In the genomic region with DNA sequence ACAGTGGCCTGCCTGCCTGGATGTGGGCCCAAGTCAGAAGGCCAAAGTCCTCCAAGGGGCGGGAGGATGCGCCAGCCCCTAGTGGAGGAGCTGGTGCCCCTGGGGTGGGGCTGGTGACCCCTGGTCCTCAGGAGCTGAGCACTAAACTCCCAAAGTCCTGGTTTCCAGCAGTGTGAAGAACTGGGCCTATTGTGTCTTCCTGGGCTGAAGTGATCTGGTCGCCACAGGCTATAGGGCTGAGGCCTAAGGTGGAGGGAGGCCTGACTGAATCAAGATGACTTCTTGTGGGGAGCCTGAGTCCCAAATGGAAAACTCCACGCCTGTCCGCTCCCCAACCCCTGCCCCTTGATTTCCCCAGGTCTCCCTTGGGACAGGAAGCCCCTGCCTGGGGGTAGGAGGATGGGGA, we compare ENCODE assay signal across 11 cellular contexts. TPM values are rescaled to one million over a fixed set of nuclear protein-coding genes. Genes with fewer than 3 reads are reported as not detected.
DNase-seq lines count a peak whose midpoint lies in the region; ATAC-seq, FAIRE-seq and TF ChIP-seq lines count a peak whose summit lies in the region.
"Had no signal": no experiment of that assay in that cellular context is flagged by ENCODE, and none has a peak within 500 bp of the region (broad histone marks: within the 10 kb centered on the region; RNA-seq: fewer than 3 reads in every experiment).

No MANE protein-coding gene starts in this region.

- H3K9me3 ChIP-seq in GM23248 (ENCODE audit: low read depth) (no peaks in the 10 kb centered on the region), keratinocyte (ENCODE audit: control insufficient read depth, low read depth, low read length) (no peaks in the 10 kb centered on the region)

- WGBS in GM23248 (ENCODE audit: low coverage in 1 of 2, low lambda C conversion rate in 2 of 2, missing lambda C conversion rate in 2 of 2), 2 experiments, result 83 to 87% methylated on average over 5 of the region's 5 CpGs

- H3K4me3 Mint-ChIP-seq in activated T-helper 2 cell treated with anti-CD3 and anti-CD28 coated beads, Interferon-gamma antibody, Interleukin-2, Interleukin-4, amounts not matched to agents 10 μg/mL and 5 μg/mL and 100 μg/mL, durations not matched to agents 14 hours and 24 hours and 36 hours (ENCODE audit: low read depth), result no peak overlapping the region

- peaks cover 6% of the 10 kb centered on the region; the same call in 1 of the 2 replicates for H3F3A ChIP-seq in GM23248 (ENCODE audit: insufficient read depth)

- 0 out of 2 replicates have a peak overlapping the region, but pooled peaks have one; percentile 26 for H3K27ac ChIP-seq in GM23248
- H3K27ac ChIP-seq in keratinocyte (ENCODE audit: control insufficient read depth, insufficient read depth, low read length), result no peak overlapping the region
- H3K27ac ChIP-seq in skin epidermis, result peak overlapping the region; percentile 77 to 99 (median 93)

- H3K27ac Mint-ChIP-seq in activated T-helper 2 cell treated with anti-CD3 and anti-CD28 coated beads, Interferon-gamma antibody, Interleukin-2, Interleukin-4, amounts not matched to agents 10 μg/mL and 5 μg/mL and 100 μg/mL, durations not matched to agents 14 hours and 24 hours and 36 hours, result peak overlapping the region; percentile 40

- ATAC-seq in GM18867 (IDR thresholded peaks at IDR 0.05; ENCODE audit: unreplicated experiment) (no peak), HG02973 (IDR thresholded peaks at IDR 0.05; ENCODE audit: unreplicated experiment) (no peak)

- FAIRE-seq in keratinocyte (lab: Jason Lieb, UNC), result peak; percentile 53

- peak overlapping the region; percentile 85 for H3K9ac ChIP-seq in GM23248
- H3K9ac ChIP-seq in keratinocyte (ENCODE audit: control insufficient read depth, extremely low read depth, insufficient read depth, low read length), result peak overlapping the region; percentile 47

- no peak for TF ChIP-seq CTCF in keratinocyte (optimal IDR thresholded peaks at IDR 0.05 in 1 of 3, IDR thresholded peaks at IDR 0.05 in 1 of 3, conservative IDR thresholded peaks at IDR 0.05 in 1 of 3; ENCODE audit: extremely low read depth in 1 of 3, insufficient read depth in 2 of 3, low read length in 3 of 3)

- no peaks in the 10 kb centered on the region for H3K9me1 ChIP-seq in keratinocyte (ENCODE audit: control insufficient read depth, extremely low read depth, insufficient read depth, low read length)

- H3K4me2 ChIP-seq in GM23248 (ENCODE audit: unreplicated experiment), result peak overlapping the region; percentile 69
- H3K4me2 ChIP-seq in keratinocyte (ENCODE audit: control insufficient read depth, extremely low read depth, insufficient read depth, low read depth, low read length), result peak overlapping the region; percentile 45

- intact Hi-C loops in activated T-helper 2 cell treated with anti-CD3 and anti-CD28 coated beads, Interferon-gamma antibody, Interleukin-2, Interleukin-4, amounts not matched to agents 10 μg/mL and 5 μg/mL and 100 μg/mL, durations not matched to agents 14 hours and 24 hours and 36 hours (cut with micrococcal nuclease), result no loop called here

- peak; percentile 39 for DNase-seq in GM23248
- no peak for DNase-seq in activated T-helper 2 cell treated with anti-CD3 and anti-CD28 coated beads, Interferon-gamma antibody, Interleukin-2, Interleukin-4, amounts not matched to agents 10 μg/mL and 5 μg/mL and 100 μg/mL, durations not matched to agents 14 hours and 24 hours and 36 hours (ENCODE audit: low spot score)
- no peak for DNase-seq in keratinocyte (ENCODE audit: low read depth, low spot score)
- no peak for DNase-seq in NCI-H748 treated with DMSO at 0.1 percent for 48 hours (lab: John Stamatoyannopoulos, UW)
- no peak for DNase-seq in occipital lobe (lab: John Stamatoyannopoulos, UW)
- DNase-seq: activated CD4-positive, alpha-beta T cell treated with anti-CD3 and anti-CD28 coated beads for 4 hours; NCI-H2171; stimulated activated CD4-positive, alpha-beta T cell treated with anti-CD3 and anti-CD28 coated beads, Interleukin-2, amount 100 ng/mL, for 24 hours had no signal

- H3K9me2 ChIP-seq in GM23248 (ENCODE audit: insufficient read depth), result no peaks in the 10 kb centered on the region

- H3K4me1 ChIP-seq in GM23248 (ENCODE audit: insufficient read depth) (peaks cover 4% of the 10 kb centered on the region; the same call in 1 of the 2 replicates), keratinocyte (ENCODE audit: control insufficient read depth, extremely low read depth, insufficient read depth, low read length) (no peaks in the 10 kb centered on the region)

- H3K36me3 ChIP-seq in GM23248 (ENCODE audit: low read depth), result 0 out of 2 replicates have a peak, but pooled peaks cover 1% of the 10 kb centered on the region
- peaks cover 8 to 17% of the 10 kb centered on the region in 2 experiments for H3K36me3 ChIP-seq in keratinocyte (ENCODE audit: control insufficient read depth in 2 of 2, extremely low read depth in 1 of 2, insufficient read depth in 2 of 2, low read length in 2 of 2)

- in situ Hi-C loops in GM23248 (cut with MboI), result loop anchor here (10.0 to 25.0 kb wide), 2 partner anchors 229 to 571 kb away; no protein-coding TSS in a partner anchor

- no peaks in the 10 kb centered on the region for H3K27me3 Mint-ChIP-seq in activated T-helper 2 cell treated with anti-CD3 and anti-CD28 coated beads, Interferon-gamma antibody, Interleukin-2, Interleukin-4, amounts not matched to agents 10 μg/mL and 5 μg/mL and 100 μg/mL, durations not matched to agents 14 hours and 24 hours and 36 hours (ENCODE audit: low read depth)

- H3K4me3 ChIP-seq in GM23248, result peak overlapping the region; percentile 65; the same call in 1 of the 2 replicates
- H3K4me3 ChIP-seq in keratinocyte (ENCODE audit: control insufficient read depth in 2 of 3, extremely low read depth in 1 of 3, insufficient read depth in 2 of 3, low read depth in 1 of 3, low read length in 3 of 3), result no peak overlapping the region
- H3K4me3 ChIP-seq in skin epidermis, result peak overlapping the region in 3 of 7 experiments; percentile 42 to 55 (median 49)

- H3K27me3 ChIP-seq in GM23248 (replicated peaks; ENCODE audit: insufficient read depth) (no peaks in the 10 kb centered on the region), keratinocyte (ENCODE audit: control insufficient read depth, extremely low read depth, insufficient read depth, low read length) (no peaks in the 10 kb centered on the region)

- peaks cover 73% of the 10 kb centered on the region for H3K36me3 Mint-ChIP-seq in activated T-helper 2 cell treated with anti-CD3 and anti-CD28 coated beads, Interferon-gamma antibody, Interleukin-2, Interleukin-4, amounts not matched to agents 10 μg/mL and 5 μg/mL and 100 μg/mL, durations not matched to agents 14 hours and 24 hours and 36 hours (ENCODE audit: low read depth)

- dilution Hi-C loops in keratinocyte (cut with MboI; ENCODE audit: extremely low pct_ligation_motif_present, low sequenced_read_pairs), result no loop called here

- H3K9me3 Mint-ChIP-seq in activated T-helper 2 cell treated with anti-CD3 and anti-CD28 coated beads, Interferon-gamma antibody, Interleukin-2, Interleukin-4, amounts not matched to agents 10 μg/mL and 5 μg/mL and 100 μg/mL, durations not matched to agents 14 hours and 24 hours and 36 hours, result no peaks in the 10 kb centered on the region

- peaks cover 32% of the 10 kb centered on the region for H3K4me1 Mint-ChIP-seq in activated T-helper 2 cell treated with anti-CD3 and anti-CD28 coated beads, Interferon-gamma antibody, Interleukin-2, Interleukin-4, amounts not matched to agents 10 μg/mL and 5 μg/mL and 100 μg/mL, durations not matched to agents 14 hours and 24 hours and 36 hours (ENCODE audit: low read depth)

- no peaks in the 10 kb centered on the region for H4K20me1 ChIP-seq in GM23248 (ENCODE audit: insufficient read depth)
- H4K20me1 ChIP-seq in keratinocyte (ENCODE audit: control insufficient read depth, extremely low read depth, insufficient read depth, low read length), result no peaks in the 10 kb centered on the region

- no peaks in the 10 kb centered on the region for H3K79me2 ChIP-seq in GM23248 (ENCODE audit: insufficient read depth)
- no peaks in the 10 kb centered on the region for H3K79me2 ChIP-seq in keratinocyte (ENCODE audit: control insufficient read depth, insufficient read depth, low read length)

- H2AFZ ChIP-seq in GM23248 (peak overlapping the region; percentile 91), keratinocyte (ENCODE audit: control insufficient read depth, low read length) (no peak overlapping the region)

RNA-seq across cellular contexts. Expression of gene FES, which starts 0.8 kb away (rescaled TPM):
- total RNA-seq in GM23248 (2014; rRNA removed; shearing (Covaris generic)), result 3.5 and 7.5 TPM in 2 replicates
- polyA plus RNA-seq in GM23248 (2016; fragmentation: Nextera tagmentation; extraction: Ambion mirVana), result 3.5 and 3.6 TPM in 2 replicates
- total RNA-seq in activated T-helper 2 cell treated with anti-CD3 and anti-CD28 coated beads, Interferon-gamma antibody, Interleukin-2, Interleukin-4, amounts not matched to agents 10 μg/mL and 5 μg/mL and 100 μg/mL, durations not matched to agents 14 hours and 24 hours and 36 hours, result 51.9 and 55.8 TPM in 2 replicates
- 0.24 to 0.34 TPM (median 0.28 TPM) in 3 replicates for polyA plus RNA-seq in keratinocyte
- polyA plus RNA-seq in keratinocyte (2011; ENCODE audit: low read depth), result not detected
- polyA plus RNA-seq in keratinocyte (2011; cell fraction: cytosol; rRNA removed), result 0.10 and 0.14 TPM in 2 replicates
- polyA plus RNA-seq in keratinocyte (2011; cell fraction: nucleus; rRNA removed), result 0.11 and 0.56 TPM in 2 replicates
- polyA plus RNA-seq in keratinocyte (2012; ENCODE audit: low replicate concordance), result 0.16 and 0.82 TPM in 2 replicates
- 0.83 to 3.2 TPM in 2 of 3 replicates, not detected in the other for polyA minus RNA-seq in keratinocyte
- polyA minus RNA-seq in keratinocyte (2011; cell fraction: cytosol; rRNA and poly(A)+ RNA removed), result not detected
- polyA minus RNA-seq in keratinocyte (2011; cell fraction: nucleus; rRNA and poly(A)+ RNA removed), result not detected in 2 replicates
- total RNA-seq in occipital lobe, result 4.8 TPM

RNA-seq across cellular contexts. Expression of gene FURIN, which starts 15.1 kb away (rescaled TPM):
- 48.1 and 50.8 TPM in 2 replicates for total RNA-seq in GM23248 (2014; rRNA removed; shearing (Covaris generic))
- polyA plus RNA-seq in GM23248 (2016; fragmentation: Nextera tagmentation; extraction: Ambion mirVana), result 13.0 and 13.9 TPM in 2 replicates
- total RNA-seq in activated T-helper 2 cell treated with anti-CD3 and anti-CD28 coated beads, Interferon-gamma antibody, Interleukin-2, Interleukin-4, amounts not matched to agents 10 μg/mL and 5 μg/mL and 100 μg/mL, durations not matched to agents 14 hours and 24 hours and 36 hours, result 564 and 570 TPM in 2 replicates
- 22.8 to 36.5 TPM (median 34.7 TPM) in 3 replicates for polyA plus RNA-seq in keratinocyte
- polyA plus RNA-seq in keratinocyte (2011; ENCODE audit: low read depth), result 52.4 TPM
- 18.2 and 36.2 TPM in 2 replicates for polyA plus RNA-seq in keratinocyte (2011; cell fraction: cytosol; rRNA removed)
- polyA plus RNA-seq in keratinocyte (2011; cell fraction: nucleus; rRNA removed), result 54.7 and 61.8 TPM in 2 replicates
- 44.8 and 74.3 TPM in 2 replicates for polyA plus RNA-seq in keratinocyte (2012; ENCODE audit: low replicate concordance)
- polyA minus RNA-seq in keratinocyte, result 41.0 to 160 TPM (median 48.8 TPM) in 3 replicates
- polyA minus RNA-seq in keratinocyte (2011; cell fraction: cytosol; rRNA and poly(A)+ RNA removed), result 88.1 TPM
- polyA minus RNA-seq in keratinocyte (2011; cell fraction: nucleus; rRNA and poly(A)+ RNA removed), result 67.9 and 69.1 TPM in 2 replicates
- total RNA-seq in occipital lobe, result 8.7 TPM

RNA-seq across cellular contexts. Expression of gene MAN2A2, which starts 19.6 kb away (rescaled TPM):
- 5.9 and 7.7 TPM in 2 replicates for total RNA-seq in GM23248 (2014; rRNA removed; shearing (Covaris generic))
- polyA plus RNA-seq in GM23248 (2016; fragmentation: Nextera tagmentation; extraction: Ambion mirVana) (4.3 and 5.1 TPM in 2 replicates), keratinocyte (6.6 to 13.4 TPM (median 9.7 TPM) in 3 replicates)
- total RNA-seq in activated T-helper 2 cell treated with anti-CD3 and anti-CD28 coated beads, Interferon-gamma antibody, Interleukin-2, Interleukin-4, amounts not matched to agents 10 μg/mL and 5 μg/mL and 100 μg/mL, durations not matched to agents 14 hours and 24 hours and 36 hours, result 200 and 201 TPM in 2 replicates
- polyA plus RNA-seq in keratinocyte (2011; ENCODE audit: low read depth), result 7.3 TPM
- 6.5 and 7.6 TPM in 2 replicates for polyA plus RNA-seq in keratinocyte (2011; cell fraction: cytosol; rRNA removed)
- polyA plus RNA-seq in keratinocyte (2011; cell fraction: nucleus; rRNA removed), result 38.8 and 46.7 TPM in 2 replicates
- 9.0 and 9.7 TPM in 2 replicates for polyA plus RNA-seq in keratinocyte (2012; ENCODE audit: low replicate concordance)
- 16.9 to 46.0 TPM (median 20.4 TPM) in 3 replicates for polyA minus RNA-seq in keratinocyte
- 10.2 TPM for polyA minus RNA-seq in keratinocyte (2011; cell fraction: cytosol; rRNA and poly(A)+ RNA removed)
- 17.4 and 20.3 TPM in 2 replicates for polyA minus RNA-seq in keratinocyte (2011; cell fraction: nucleus; rRNA and poly(A)+ RNA removed)
- 32.4 TPM for total RNA-seq in occipital lobe

RNA-seq across cellular contexts. Expression of gene HDDC3, which starts 48.8 kb away (rescaled TPM):
- 9.7 and 17.3 TPM in 2 replicates for total RNA-seq in GM23248 (2014; rRNA removed; shearing (Covaris generic))
- polyA plus RNA-seq in GM23248 (2016; fragmentation: Nextera tagmentation; extraction: Ambion mirVana) (11.1 and 13.5 TPM in 2 replicates), keratinocyte (10.6 to 12.1 TPM (median 11.8 TPM) in 3 replicates)
- total RNA-seq in activated T-helper 2 cell treated with anti-CD3 and anti-CD28 coated beads, Interferon-gamma antibody, Interleukin-2, Interleukin-4, amounts not matched to agents 10 μg/mL and 5 μg/mL and 100 μg/mL, durations not matched to agents 14 hours and 24 hours and 36 hours, result 38.6 and 43.0 TPM in 2 replicates
- 14.6 TPM for polyA plus RNA-seq in keratinocyte (2011; ENCODE audit: low read depth)
- polyA plus RNA-seq in keratinocyte (2011; cell fraction: cytosol; rRNA removed), result 7.7 and 9.8 TPM in 2 replicates
- polyA plus RNA-seq in keratinocyte (2011; cell fraction: nucleus; rRNA removed), result 6.4 and 7.6 TPM in 2 replicates
- polyA plus RNA-seq in keratinocyte (2012; ENCODE audit: low replicate concordance), result 9.4 and 12.4 TPM in 2 replicates
- polyA minus RNA-seq in keratinocyte, result 4.4 to 7.2 TPM (median 6.5 TPM) in 3 replicates
- 9.4 TPM for polyA minus RNA-seq in keratinocyte (2011; cell fraction: cytosol; rRNA and poly(A)+ RNA removed)
- polyA minus RNA-seq in keratinocyte (2011; cell fraction: nucleus; rRNA and poly(A)+ RNA removed), result 2.2 and 4.1 TPM in 2 replicates
- total RNA-seq in occipital lobe, result 11.7 TPM

RNA-seq across cellular contexts. Expression of gene UNC45A, which starts 51.6 kb away (rescaled TPM):
- total RNA-seq in GM23248 (2014; rRNA removed; shearing (Covaris generic)), result 58.8 and 75.8 TPM in 2 replicates
- polyA plus RNA-seq in GM23248 (2016; fragmentation: Nextera tagmentation; extraction: Ambion mirVana) (58.6 and 59.7 TPM in 2 replicates), keratinocyte (60.9 to 91.0 TPM (median 63.1 TPM) in 3 replicates)
- total RNA-seq in activated T-helper 2 cell treated with anti-CD3 and anti-CD28 coated beads, Interferon-gamma antibody, Interleukin-2, Interleukin-4, amounts not matched to agents 10 μg/mL and 5 μg/mL and 100 μg/mL, durations not matched to agents 14 hours and 24 hours and 36 hours, result 74.1 and 75.7 TPM in 2 replicates
- polyA plus RNA-seq in keratinocyte (2011; ENCODE audit: low read depth), result 71.9 TPM
- polyA plus RNA-seq in keratinocyte (2011; cell fraction: cytosol; rRNA removed), result 36.0 and 65.6 TPM in 2 replicates
- polyA plus RNA-seq in keratinocyte (2011; cell fraction: nucleus; rRNA removed), result 92.9 and 109 TPM in 2 replicates
- polyA plus RNA-seq in keratinocyte (2012; ENCODE audit: low replicate concordance), result 69.1 and 85.0 TPM in 2 replicates
- 76.9 to 110 TPM (median 103 TPM) in 3 replicates for polyA minus RNA-seq in keratinocyte
- 93.0 TPM for polyA minus RNA-seq in keratinocyte (2011; cell fraction: cytosol; rRNA and poly(A)+ RNA removed)
- 91.7 and 99.8 TPM in 2 replicates for polyA minus RNA-seq in keratinocyte (2011; cell fraction: nucleus; rRNA and poly(A)+ RNA removed)
- 35.7 TPM for total RNA-seq in occipital lobe

Comparison
In these comparisons a context has a peak if more than half of its experiments do, and no peak if none do; other contexts are left out.
1. RNA of gene FURIN, which starts 15.1 kb away (total RNA-seq): 564 to 570 TPM in activated T-helper 2 cell treated with anti-CD3 and anti-CD28 coated beads, Interferon-gamma antibody, Interleukin-2, Interleukin-4, amounts not matched to agents 10 μg/mL and 5 μg/mL and 100 μg/mL, durations not matched to agents 14 hours and 24 hours and 36 hours; 48.1 to 50.8 TPM in GM23248 and 8.7 TPM in occipital lobe (single experiment); every median in the first group is over 10 times any median in the second.